In genomic region chr7:139706837-139707236, GRCh38 we compare ENCODE assay signal across 18 cellular contexts.
DNase-seq lines count a peak whose midpoint lies in the region; ATAC-seq, FAIRE-seq and TF ChIP-seq lines count a peak whose summit lies in the region.
"Had no signal": no experiment of that assay in that cellular context is flagged by ENCODE, and none has a peak within 500 bp of the region (broad histone marks: within the 10 kb centered on the region; RNA-seq: fewer than 3 reads in every experiment).

No MANE protein-coding gene starts in this region.

- H3K79me2 ChIP-seq in H1 (ENCODE audit: control insufficient read depth in 1 of 2, insufficient read depth in 2 of 2, low read length in 2 of 2), result no peaks in the 10 kb centered on the region

- no peak for TF ChIP-seq EP300 in H1 (IDR thresholded peaks at IDR 0.05; ENCODE audit: borderline replicate concordance in 1 of 2, low read depth in 2 of 2, low read length in 2 of 2)

- ATAC-seq in natural killer cell, result no peak
- no peak for ATAC-seq in natural killer cell treated with Interleukin-12 subunit alpha and Interleukin-12 subunit beta and Interleukin-15 and Interleukin-18, amount 100 ng/mL, for 72 hours
- no peak for ATAC-seq in gastrocnemius medialis
- no peak for ATAC-seq in HG03045 (IDR thresholded peaks at IDR 0.05; ENCODE audit: unreplicated experiment)
- ATAC-seq in naive thymus-derived CD4-positive, alpha-beta T cell, result no peak
- ATAC-seq: A549, HCT116 had no signal

- no peak overlapping the region for H3K18ac ChIP-seq in H1 (ENCODE audit: extremely low read depth, low read length)

- peaks cover 3 to 6% (median 4%) of the 10 kb centered on the region in 4 experiments; a peak in 5 of 7 replicates for H3K4me1 ChIP-seq in H1 (replicated peaks in 1 of 4; ENCODE audit: control insufficient read depth in 3 of 4, insufficient read depth in 4 of 4, low read length in 3 of 4)
- H3K4me1 ChIP-seq in gastrocnemius medialis, result peaks cover 45 to 74% of the 10 kb centered on the region in 2 donors
- H3K4me1 ChIP-seq in naive thymus-derived CD4-positive, alpha-beta T cell (ENCODE audit: control insufficient read depth in 2 of 2, insufficient read depth in 2 of 2, low read length in 2 of 2), result no peaks in the 10 kb centered on the region

- no peak for TF ChIP-seq RAD21 in H1 (IDR thresholded peaks at IDR 0.05 in 1 of 2, conservative IDR thresholded peaks at IDR 0.05 in 1 of 2; ENCODE audit: low read depth in 2 of 2, low read length in 2 of 2)

- H3K23ac ChIP-seq in H1 (ENCODE audit: insufficient read length), result no peak overlapping the region

- no peak overlapping the region for H3K4ac ChIP-seq in H1 (replicated peaks; ENCODE audit: insufficient read length, low read depth, low read length)

- CTCF ChIA-PET in H1 (lab: Charles Lee; ENCODE audit: partially characterized antibody), result interaction anchor here (1.0 to 5.7 kb wide), 7 partner anchors 30 to 296 kb away, joined by 3 to 34 read pairs (median 5); no protein-coding TSS in a partner anchor
- CTCF ChIA-PET in naive thymus-derived CD4-positive, alpha-beta T cell (lab: Charles Lee), result no interaction called here

- peaks cover 0 to 6% of the 10 kb centered on the region in 2 experiments for H4K20me1 ChIP-seq in H1 (replicated peaks in 1 of 2; ENCODE audit: control insufficient read depth in 1 of 2, insufficient read depth in 2 of 2, low read length in 2 of 2)

- H2BK120ac ChIP-seq in H1 (replicated peaks; ENCODE audit: low read depth, low read length), result no peak overlapping the region

- intact Hi-C loops in natural killer cell (cut with micrococcal nuclease) (no loop called here), gastrocnemius medialis (cut with DNase I; ENCODE audit: low total_unique reads) (no loop called here), CD14-positive monocyte (cut with micrococcal nuclease) (loop anchor here in 1 of 2 donors (10.0 kb wide), 1 partner anchor 62 kb away; no protein-coding TSS in a partner anchor)
- intact Hi-C loops in naive thymus-derived CD4-positive, alpha-beta T cell (cut with micrococcal nuclease), result no loop called here

- H3K27me3 ChIP-seq in H1 (replicated peaks in 1 of 4; ENCODE audit: control insufficient read depth in 3 of 4, extremely low read depth in 1 of 4, insufficient read depth in 3 of 4, low read length in 3 of 4) (no peaks in the 10 kb centered on the region), gastrocnemius medialis (no peaks in the 10 kb centered on the region)
- no peaks in the 10 kb centered on the region for H3K27me3 ChIP-seq in naive thymus-derived CD4-positive, alpha-beta T cell (ENCODE audit: control insufficient read depth in 2 of 2, insufficient read depth in 2 of 2, low read length in 2 of 2)

- no peak for FAIRE-seq in H1 (lab: Jason Lieb, UNC)
- FAIRE-seq: A549, D721Med had no signal

- H2AK5ac ChIP-seq in H1 (ENCODE audit: low read depth, low read length), result 0 out of 2 replicates have a peak overlapping the region, but pooled peaks have one; percentile 13

- H4K8ac ChIP-seq in H1 (ENCODE audit: extremely low read depth, insufficient read depth, low read length), result peak overlapping the region; percentile 53

- no peaks in the 10 kb centered on the region for H3K9me3 ChIP-seq in H1 (ENCODE audit: insufficient read depth in 2 of 2, low read depth in 1 of 2, low read length in 1 of 2)
- H3K9me3 ChIP-seq in gastrocnemius medialis, result no peaks in the 10 kb centered on the region
- no peaks in the 10 kb centered on the region for H3K9me3 ChIP-seq in naive thymus-derived CD4-positive, alpha-beta T cell (ENCODE audit: control insufficient read depth in 2 of 3, low read length in 3 of 3)
- H3K9me3 ChIP-seq: A549 had no signal

- no peak overlapping the region for H2BK15ac ChIP-seq in H1 (ENCODE audit: low read length)

- H3K4me1 Mint-ChIP-seq in natural killer cell, result peaks cover 40 to 57% of the 10 kb centered on the region in 2 donors
- H3K4me1 Mint-ChIP-seq in natural killer cell treated with Interleukin-12 subunit alpha and Interleukin-12 subunit beta and Interleukin-15 and Interleukin-18, amount 100 ng/mL, for 72 hours (ENCODE audit: low read depth in 2 of 2), result peaks cover 43 to 51% of the 10 kb centered on the region in 2 donors
- H3K4me1 Mint-ChIP-seq in CD14-positive monocyte, result peaks cover 26% of the 10 kb centered on the region
- peaks cover 11 to 23% (median 19%) of the 10 kb centered on the region in 7 donors for H3K4me1 Mint-ChIP-seq in naive thymus-derived CD4-positive, alpha-beta T cell

- peak overlapping the region; percentile 75; the same call in 1 of the 2 replicates for H2BK5ac ChIP-seq in H1 (ENCODE audit: low read depth, low read length)

- H3K9ac ChIP-seq in H1 (replicated peaks in 1 of 4; ENCODE audit: extremely low read depth in 1 of 4, low read depth in 3 of 4, low read length in 3 of 4), result no peak overlapping the region

- H3K23me2 ChIP-seq in H1 (ENCODE audit: low read depth, low read length), result peaks cover 13% of the 10 kb centered on the region; the same call in 1 of the 2 replicates

- H3K27ac Mint-ChIP-seq in natural killer cell (peak overlapping the region; percentile 56 to 62), CD14-positive monocyte (peak overlapping the region in 3 of 7 donors; percentile 8 to 42 (median 40))
- H3K27ac Mint-ChIP-seq in natural killer cell treated with Interleukin-12 subunit alpha and Interleukin-12 subunit beta and Interleukin-15 and Interleukin-18, amount 100 ng/mL, for 72 hours, result peak overlapping the region in 1 of 2 donors; percentile 85
- H3K27ac Mint-ChIP-seq in naive thymus-derived CD4-positive, alpha-beta T cell, result no peak overlapping the region
- H3K27ac Mint-ChIP-seq: CD4-positive, alpha-beta memory T cell had no signal

- H3K36me3 Mint-ChIP-seq in natural killer cell (no peaks in the 10 kb centered on the region), CD14-positive monocyte (peaks cover 60 to 66% of the 10 kb centered on the region in 2 donors)
- peaks cover 20% of the 10 kb centered on the region for H3K36me3 Mint-ChIP-seq in natural killer cell treated with Interleukin-12 subunit alpha and Interleukin-12 subunit beta and Interleukin-15 and Interleukin-18, amount 100 ng/mL, for 72 hours
- H3K36me3 Mint-ChIP-seq in naive thymus-derived CD4-positive, alpha-beta T cell, result peaks cover 5 to 36% (median 7%) of the 10 kb centered on the region in 5 donors

- peak overlapping the region in 1 of 2 experiments; percentile 23; a peak in 1 of 4 replicates for H3K4me2 ChIP-seq in H1 (ENCODE audit: insufficient read depth in 1 of 2, low read depth in 2 of 2, low read length in 2 of 2)
- H3K4me2 ChIP-seq: A549, PC-9 had no signal

- in situ Hi-C loops in gastrocnemius medialis (cut with MboI; ENCODE audit: low sequenced_read_pairs in 4 of 4), result no loop called here

- POLR2A ChIA-PET in H1 (lab: Charles Lee; ENCODE audit: partially characterized antibody), result interaction anchor here (0.6 kb wide), 1 partner anchor 414 kb away, joined by 3 read pairs; no protein-coding TSS in a partner anchor
- POLR2A ChIA-PET in naive thymus-derived CD4-positive, alpha-beta T cell (lab: Charles Lee), result no interaction called here

- TF ChIP-seq POLR2A in H1 (IDR thresholded peaks at IDR 0.05; ENCODE audit: control extremely low read depth in 1 of 2, low read depth in 2 of 2, low read length in 2 of 2) (no peak), gastrocnemius medialis (IDR thresholded peaks at IDR 0.05) (no peak)

- no peak for DNase-seq in natural killer cell
- DNase-seq in natural killer cell treated with Interleukin-12 subunit alpha and Interleukin-12 subunit beta and Interleukin-15 and Interleukin-18, amount 100 ng/mL, for 72 hours (ENCODE audit: low spot score), result no peak
- no peak for DNase-seq in H1 (ENCODE audit: low read depth in 1 of 2, low spot score in 2 of 2)
- no peak for DNase-seq in gastrocnemius medialis
- no peak for DNase-seq in CD14-positive monocyte (ENCODE audit: low spot score)
- no peak for DNase-seq in naive thymus-derived CD4-positive, alpha-beta T cell
- DNase-seq: CD4-positive, alpha-beta memory T cell; DMS79; KBM-7; MV-4-11; NCI-H1417 treated with DMSO at 0.1 percent for 48 hours; NCI-H2081; NCI-H510A; PC-9 had no signal

- H2BK12ac ChIP-seq in H1 (ENCODE audit: low read depth, low read length), result no peak overlapping the region

- H3K56ac ChIP-seq in H1 (replicated peaks; ENCODE audit: insufficient read length, low read depth, low read length), result no peak overlapping the region

- H4K91ac ChIP-seq in H1 (replicated peaks; ENCODE audit: insufficient read length, low read length), result no peak overlapping the region

- H3K27ac ChIP-seq in H1 (ENCODE audit: low read depth, low read length) (no peak overlapping the region), gastrocnemius medialis (peak overlapping the region; percentile 15 to 77 (median 43))
- no peak overlapping the region for H3K27ac ChIP-seq in naive thymus-derived CD4-positive, alpha-beta T cell (ENCODE audit: low read depth, low read length)
- H3K27ac ChIP-seq: PC-9 had no signal

- H3K9me3 Mint-ChIP-seq in natural killer cell (no peaks in the 10 kb centered on the region), CD14-positive monocyte (peaks cover 2 to 19% (median 6%) of the 10 kb centered on the region in 7 donors)
- no peaks in the 10 kb centered on the region for H3K9me3 Mint-ChIP-seq in natural killer cell treated with Interleukin-12 subunit alpha and Interleukin-12 subunit beta and Interleukin-15 and Interleukin-18, amount 100 ng/mL, for 72 hours
- peaks cover 0 to 5% (median 0%) of the 10 kb centered on the region in 11 donors for H3K9me3 Mint-ChIP-seq in naive thymus-derived CD4-positive, alpha-beta T cell

- H4K5ac ChIP-seq in H1 (ENCODE audit: insufficient read length, low read depth, low read length), result no peak overlapping the region

- H3K4me3 Mint-ChIP-seq in natural killer cell (no peak overlapping the region), CD14-positive monocyte (no peak overlapping the region)
- H3K4me3 Mint-ChIP-seq in natural killer cell treated with Interleukin-12 subunit alpha and Interleukin-12 subunit beta and Interleukin-15 and Interleukin-18, amount 100 ng/mL, for 72 hours, result no peak overlapping the region
- H3K4me3 Mint-ChIP-seq in naive thymus-derived CD4-positive, alpha-beta T cell, result no peak overlapping the region
- H3K4me3 Mint-ChIP-seq: CD4-positive, alpha-beta memory T cell had no signal

- TF ChIP-seq CTCF in natural killer cell (IDR thresholded peaks at IDR 0.05) (no peak), H1 (IDR thresholded peaks at IDR 0.05; ENCODE audit: control extremely low read depth in 1 of 3, insufficient read depth in 1 of 3, low read depth in 1 of 3, low read length in 3 of 3) (no peak), gastrocnemius medialis (IDR thresholded peaks at IDR 0.05 in 4 of 5, conservative IDR thresholded peaks at IDR 0.05 in 1 of 5) (no peak), CD14-positive monocyte (IDR thresholded peaks at IDR 0.05) (no peak)

- no peak overlapping the region for H2BK20ac ChIP-seq in H1 (ENCODE audit: low read length)

- no peak overlapping the region for H3K4me3 ChIP-seq in H1 (ENCODE audit: extremely low read depth in 1 of 4, insufficient read depth in 2 of 4, low read depth in 3 of 4, low read length in 4 of 4)
- H3K4me3 ChIP-seq in gastrocnemius medialis, result no peak overlapping the region
- H3K4me3 ChIP-seq in naive thymus-derived CD4-positive, alpha-beta T cell (ENCODE audit: low read length), result no peak overlapping the region
- H3K4me3 ChIP-seq: A549, PC-9 had no signal

- H3K79me1 ChIP-seq in H1 (ENCODE audit: low read depth, low read length), result peaks cover 2% of the 10 kb centered on the region; the same call in 1 of the 2 replicates

- no peak overlapping the region for H2AFZ ChIP-seq in H1 (ENCODE audit: low read length)
- H2AFZ ChIP-seq: PC-9 had no signal

- H3K36me3 ChIP-seq in H1 (ENCODE audit: control insufficient read depth in 2 of 4, insufficient read depth in 4 of 4, low read length in 3 of 4), result no peaks in the 10 kb centered on the region
- H3K36me3 ChIP-seq in gastrocnemius medialis, result no peaks in the 10 kb centered on the region
- H3K36me3 ChIP-seq in naive thymus-derived CD4-positive, alpha-beta T cell (ENCODE audit: control insufficient read depth in 2 of 3, insufficient read depth in 3 of 3, low read length in 3 of 3), result peaks cover 0 to 33% (median 0%) of the 10 kb centered on the region in 3 experiments

- 89% methylated on average over 9 of the region's 9 CpGs; no CpG with 5 or more reads in 1 of the 2 experiments for WGBS in H1 (ENCODE audit: extremely low coverage in 1 of 2, insufficient coverage in 1 of 2, insufficient read length in 1 of 2, insufficient replicate concordance in 2 of 2, low coverage in 1 of 2, low lambda C conversion rate in 2 of 2, missing lambda C conversion rate in 1 of 2), 2 experiments

- H3K27me3 Mint-ChIP-seq in natural killer cell (ENCODE audit: low read depth in 2 of 2) (no peaks in the 10 kb centered on the region), CD14-positive monocyte (ENCODE audit: low read depth in 3 of 3) (peaks cover 0 to 1% (median 1%) of the 10 kb centered on the region in 3 donors)
- no peaks in the 10 kb centered on the region for H3K27me3 Mint-ChIP-seq in natural killer cell treated with Interleukin-12 subunit alpha and Interleukin-12 subunit beta and Interleukin-15 and Interleukin-18, amount 100 ng/mL, for 72 hours
- no peaks in the 10 kb centered on the region for H3K27me3 Mint-ChIP-seq in naive thymus-derived CD4-positive, alpha-beta T cell
- H3K27me3 Mint-ChIP-seq: CD4-positive, alpha-beta memory T cell had no signal

- no peak overlapping the region for H3K14ac ChIP-seq in H1 (ENCODE audit: insufficient read length)

Comparison
In these comparisons a context has a peak if more than half of its experiments do, and no peak if none do; other contexts are left out.
1. H3K27ac Mint-ChIP-seq: peak in natural killer cell (2 of 2); none in naive thymus-derived CD4-positive, alpha-beta T cell (0 of 9).
2. H3K27ac ChIP-seq: peak in gastrocnemius medialis (4 of 4); none in H1 (single experiment) and naive thymus-derived CD4-positive, alpha-beta T cell (single experiment).